ENCODE assay signal across 22 cellular contexts in the genomic region with DNA sequence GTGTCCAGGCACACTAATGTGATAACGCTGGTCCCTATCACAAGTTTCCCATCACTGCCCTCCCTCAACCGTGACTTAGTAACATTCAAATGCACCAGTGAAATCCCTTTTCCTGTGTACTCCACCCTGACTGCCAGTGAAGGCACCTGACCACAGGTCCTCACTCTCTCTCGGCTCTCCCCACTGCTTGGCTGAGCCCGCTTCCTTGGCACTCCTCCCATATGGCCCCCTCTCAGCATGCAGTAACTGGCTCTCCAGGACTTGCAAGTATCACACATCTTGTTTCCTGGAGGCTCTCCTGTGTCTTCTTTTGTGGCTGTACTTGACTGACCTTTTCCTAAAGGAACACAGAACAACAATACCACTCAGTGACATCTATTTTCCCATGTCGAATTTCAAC.
"Had no signal": no experiment of that assay in that cellular context is flagged by ENCODE, and none has a peak within 500 bp of the region (broad histone marks: within the 10 kb centered on the region; RNA-seq: fewer than 3 reads in every experiment).

No MANE protein-coding gene starts in this region.

- H3K9me3 Mint-ChIP-seq: activated CD4-positive, alpha-beta T cell treated with anti-CD3 and anti-CD28 coated beads, Interleukin-2, amount 10 ng/mL, durations not matched to agents 7 days and 5 days had no signal

- H3K4me3 Mint-ChIP-seq: activated CD4-positive, alpha-beta T cell treated with anti-CD3 and anti-CD28 coated beads, Interleukin-2, amount 10 ng/mL, durations not matched to agents 7 days and 5 days; activated naive CD8-positive, alpha-beta T cell; activated T-cell treated with anti-CD3 and anti-CD28 coated beads, Interleukin-2, amount 50 U/mL, for 72 hours; immature natural killer cell; naive thymus-derived CD4-positive, alpha-beta T cell; stimulated activated effector memory CD8-positive, alpha-beta T cell treated with anti-CD3 and anti-CD28 coated beads, Interleukin-12 subunit alpha, Interleukin-12 subunit beta, amount 100 ng/mL, for 72 hours; T-helper 1 cell treated with Interleukin-12 subunit alpha and Interleukin-12 subunit beta and Interleukin-4 antibody, amounts not matched to agents 30 μg/mL and 1 μg/mL, for 36 hours had no signal

- H3K9me3 ChIP-seq: body of pancreas, tibial artery, vagina had no signal

- H3K36me3 ChIP-seq: tibial artery, vagina had no signal

- H3K27ac ChIP-seq: body of pancreas, tibial artery, vagina had no signal

- H3K36me3 Mint-ChIP-seq: activated naive CD8-positive, alpha-beta T cell; immature natural killer cell; naive thymus-derived CD4-positive, alpha-beta T cell; stimulated activated effector memory CD8-positive, alpha-beta T cell treated with anti-CD3 and anti-CD28 coated beads, Interleukin-12 subunit alpha, Interleukin-12 subunit beta, amount 100 ng/mL, for 72 hours had no signal

- H3K27me3 ChIP-seq: body of pancreas, tibial artery, vagina had no signal

- H3K4me1 Mint-ChIP-seq: activated CD4-positive, alpha-beta T cell treated with anti-CD3 and anti-CD28 coated beads, Interleukin-2, amount 10 ng/mL, durations not matched to agents 7 days and 5 days; naive thymus-derived CD4-positive, alpha-beta T cell; stimulated activated effector memory CD8-positive, alpha-beta T cell treated with anti-CD3 and anti-CD28 coated beads, Interleukin-12 subunit alpha, Interleukin-12 subunit beta, amount 100 ng/mL, for 72 hours had no signal

- ATAC-seq: activated T-cell treated with anti-CD3 and anti-CD28 coated beads, Interleukin-2, amount 50 U/mL, for 72 hours; body of pancreas; left colon; naive thymus-derived CD4-positive, alpha-beta T cell; stimulated activated effector memory CD8-positive, alpha-beta T cell treated with anti-CD3 and anti-CD28 coated beads, Interleukin-12 subunit alpha, Interleukin-12 subunit beta, amount 100 ng/mL, for 72 hours had no signal

- H3K4me3 ChIP-seq: body of pancreas, lung, tibial artery, vagina had no signal

- H3K27me3 Mint-ChIP-seq: activated CD4-positive, alpha-beta T cell treated with anti-CD3 and anti-CD28 coated beads, Interleukin-2, amount 10 ng/mL, durations not matched to agents 7 days and 5 days; activated naive CD8-positive, alpha-beta T cell had no signal

- DNase-seq: activated CD4-positive, alpha-beta T cell treated with anti-CD3 and anti-CD28 coated beads, Interleukin-2, amount 10 ng/mL, durations not matched to agents 7 days and 5 days; activated CD4-positive, CD25-positive, alpha-beta regulatory T cell; activated CD8-positive, alpha-beta memory T cell treated with anti-CD3 and anti-CD28 coated beads, Interleukin-2, amount 50 U/mL, for 48 hours; activated gamma-delta T cell; activated T-cell treated with anti-CD3 and anti-CD28 coated beads, Interleukin-2, amount 50 U/mL, for 72 hours; amygdala; body of pancreas; central memory CD4-positive, alpha-beta T cell; effector CD8-positive, alpha-beta T cell; foreskin fibroblast; immature natural killer cell; left colon; naive thymus-derived CD4-positive, alpha-beta T cell; nucleus accumbens; retina; stimulated activated CD4-positive, alpha-beta T cell treated with anti-CD3 and anti-CD28 coated beads, Interleukin-12 subunit alpha, Interleukin-12 subunit beta, amount 100 ng/mL, for 4 hours; tibial artery had no signal

- H3K27ac Mint-ChIP-seq: activated CD4-positive, alpha-beta T cell treated with anti-CD3 and anti-CD28 coated beads, Interleukin-2, amount 10 ng/mL, durations not matched to agents 7 days and 5 days; activated naive CD8-positive, alpha-beta T cell; activated T-cell treated with anti-CD3 and anti-CD28 coated beads, Interleukin-2, amount 50 U/mL, for 72 hours; naive thymus-derived CD4-positive, alpha-beta T cell; stimulated activated effector memory CD8-positive, alpha-beta T cell treated with anti-CD3 and anti-CD28 coated beads, Interleukin-12 subunit alpha, Interleukin-12 subunit beta, amount 100 ng/mL, for 72 hours; T-helper 1 cell treated with Interleukin-12 subunit alpha and Interleukin-12 subunit beta and Interleukin-4 antibody, amounts not matched to agents 30 μg/mL and 1 μg/mL, for 36 hours had no signal
